In the genomic region with DNA sequence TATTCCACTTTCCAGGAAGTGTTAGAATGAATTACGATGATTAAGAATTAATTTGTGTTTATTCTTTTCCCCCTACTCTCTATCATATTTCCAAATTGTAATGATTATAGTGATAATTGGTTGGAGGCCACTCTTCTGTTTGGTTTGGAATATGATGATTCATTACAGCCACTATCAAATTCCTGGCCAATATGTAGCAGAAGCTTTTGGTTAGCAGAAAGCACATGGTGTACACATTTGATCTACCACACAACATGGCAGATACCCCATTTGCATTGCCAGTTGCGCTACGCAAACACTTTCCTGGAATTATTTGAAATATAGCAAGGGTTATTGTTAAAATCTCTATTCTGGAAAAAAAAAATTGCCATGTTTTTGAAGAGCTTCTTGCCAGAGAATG, we compare ENCODE assay signal across 16 cellular contexts.
"Had no signal": no experiment of that assay in that cellular context is flagged by ENCODE, and none has a peak within 500 bp of the region (broad histone marks: within the 10 kb centered on the region; RNA-seq: fewer than 3 reads in every experiment).

No MANE protein-coding gene starts in this region.

- H3K9ac ChIP-seq: neural progenitor cell had no signal

- H3K27ac Mint-ChIP-seq: activated naive CD8-positive, alpha-beta T cell treated with anti-CD3 and anti-CD28 coated beads, Interleukin-2, amount 50 U/mL, for 24 hours; mesothelial cell of epicardium; neural progenitor cell; stimulated activated effector memory CD8-positive, alpha-beta T cell treated with anti-CD3 and anti-CD28 coated beads, Interleukin-12 subunit alpha, Interleukin-12 subunit beta, amount 100 ng/mL, for 72 hours had no signal

- H2AFZ ChIP-seq: neural progenitor cell had no signal

- H3K4me3 ChIP-seq: lower lobe of right lung, neural progenitor cell, pancreas, skin epidermis, tibial nerve, vagina had no signal

- H3K4me1 Mint-ChIP-seq: activated naive CD8-positive, alpha-beta T cell treated with anti-CD3 and anti-CD28 coated beads, Interleukin-2, amount 50 U/mL, for 24 hours; neural progenitor cell; stimulated activated effector memory CD8-positive, alpha-beta T cell treated with anti-CD3 and anti-CD28 coated beads, Interleukin-12 subunit alpha, Interleukin-12 subunit beta, amount 100 ng/mL, for 72 hours had no signal

- H3K27ac ChIP-seq: lower lobe of right lung, neural progenitor cell, pancreas, skin epidermis, vagina had no signal

- H3K4me3 Mint-ChIP-seq: activated naive CD8-positive, alpha-beta T cell treated with anti-CD3 and anti-CD28 coated beads, Interleukin-2, amount 50 U/mL, for 24 hours; mesothelial cell of epicardium; neural progenitor cell; stimulated activated effector memory CD8-positive, alpha-beta T cell treated with anti-CD3 and anti-CD28 coated beads, Interleukin-12 subunit alpha, Interleukin-12 subunit beta, amount 100 ng/mL, for 72 hours had no signal

- H3K4me2 ChIP-seq: neural progenitor cell had no signal

- H3K9me3 ChIP-seq: lower lobe of right lung, pancreas, tibial nerve, vagina had no signal

- H3K27me3 ChIP-seq: neural progenitor cell, pancreas, tibial nerve, vagina had no signal

- H3K9me3 Mint-ChIP-seq: activated naive CD8-positive, alpha-beta T cell treated with anti-CD3 and anti-CD28 coated beads, Interleukin-2, amount 50 U/mL, for 24 hours; neural progenitor cell had no signal

- H3K4me1 ChIP-seq: lower lobe of right lung, neural progenitor cell, pancreas, vagina had no signal

- H3K36me3 Mint-ChIP-seq: mesothelial cell of epicardium; neural progenitor cell; stimulated activated effector memory CD8-positive, alpha-beta T cell treated with anti-CD3 and anti-CD28 coated beads, Interleukin-12 subunit alpha, Interleukin-12 subunit beta, amount 100 ng/mL, for 72 hours had no signal

- DNase-seq: activated CD4-positive, alpha-beta T cell treated with anti-CD3 and anti-CD28 coated beads for 4 hours; activated naive CD4-positive, alpha-beta T cell treated with Interleukin-2 at 50 U/mL for 16 hours; activated naive CD8-positive, alpha-beta T cell treated with anti-CD3 and anti-CD28 coated beads, Interleukin-2, amount 50 U/mL, for 24 hours; central memory CD4-positive, alpha-beta T cell; cortex of kidney; effector CD8-positive, alpha-beta T cell; hypothalamus; left cardiac atrium; lower lobe of right lung; pancreas had no signal

- H3K36me3 ChIP-seq: lower lobe of right lung, neural progenitor cell, pancreas, tibial nerve, vagina had no signal
